Comparison of ENCODE assay signal across 16 cellular contexts in the genomic region with DNA sequence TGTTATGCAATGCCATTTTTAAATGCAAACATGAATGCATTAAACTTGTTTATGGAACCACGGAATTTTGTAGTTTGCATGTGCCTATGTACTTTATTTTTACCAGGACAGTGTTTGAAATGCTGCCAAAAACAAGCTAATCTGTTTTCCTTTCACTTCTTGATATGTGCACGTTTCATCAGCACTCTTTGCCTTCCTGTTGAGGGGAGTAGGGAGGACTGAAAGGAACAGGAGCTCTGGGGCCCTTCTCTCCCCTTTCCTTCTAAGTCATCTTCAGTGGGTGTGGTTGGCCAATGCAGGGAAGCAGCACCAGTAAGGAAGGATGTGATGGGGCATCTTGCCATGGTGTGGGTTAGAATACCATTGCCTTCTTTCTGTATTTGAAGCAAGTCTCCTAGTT. TPM values are rescaled to one million over a fixed set of nuclear protein-coding genes. Genes with fewer than 3 reads are reported as not detected.
DNase-seq lines count a peak whose midpoint lies in the region; ATAC-seq and TF ChIP-seq lines count a peak whose summit lies in the region.
"Had no signal": no experiment of that assay in that cellular context is flagged by ENCODE, and none has a peak within 500 bp of the region (broad histone marks: within the 10 kb centered on the region; RNA-seq: fewer than 3 reads in every experiment).

No MANE protein-coding gene starts in this region.

- H3K9me3 Mint-ChIP-seq in activated CD4-positive, alpha-beta T cell treated with anti-CD3 and anti-CD28 coated beads for 36 hours (ENCODE audit: low read depth): no peaks in the 10 kb centered on the region
- no peaks in the 10 kb centered on the region for H3K9me3 Mint-ChIP-seq in nephron
- H3K9me3 Mint-ChIP-seq: endodermal cell, H9, IgD-negative memory B cell had no signal

- H3K4me3 ChIP-seq in LNCaP clone FGC (ENCODE audit: low read depth, low read length) (no peak overlapping the region), adipocyte (ENCODE audit: low read length) (no peak overlapping the region)

- no peaks in the 10 kb centered on the region for H3K27me3 Mint-ChIP-seq in activated CD4-positive, alpha-beta T cell treated with anti-CD3 and anti-CD28 coated beads for 36 hours
- H3K27me3 Mint-ChIP-seq in nephron (ENCODE audit: low read depth): peaks cover 19% of the 10 kb centered on the region

- peaks cover 36% of the 10 kb centered on the region for H3K27me3 ChIP-seq in adipocyte (replicated peaks; ENCODE audit: control insufficient read depth, insufficient read depth, low read length)

- ATAC-seq in activated CD4-positive, alpha-beta T cell treated with anti-CD3 and anti-CD28 coated beads for 36 hours: no peak
- ATAC-seq in sciatic nerve: no peak

- DNase-seq in activated CD4-positive, alpha-beta T cell treated with anti-CD3 and anti-CD28 coated beads for 36 hours: peak; percentile 24
- no peak for DNase-seq in activated CD4-positive, alpha-beta T cell treated with anti-CD3 and anti-CD28 coated beads for 1 hour
- DNase-seq in LNCaP clone FGC (ENCODE audit: low read depth) (peak; percentile 39), adipocyte (ENCODE audit: low read depth) (peak; percentile 53), sciatic nerve (ENCODE audit: low spot score) (no peak), medulla oblongata (ENCODE audit: extremely low spot score) (no peak), NCI-H226 (no peak)
- DNase-seq: endodermal cell, H9, mesendoderm, NCI-H1417, NCI-H446 treated with DMSO at 0.1 percent for 48 hours, nucleus accumbens, T-helper 9 cell had no signal

- TF ChIP-seq CTCF in LNCaP clone FGC (IDR thresholded peaks at IDR 0.05; ENCODE audit: control insufficient read depth, extremely low read depth, insufficient read depth): no peak
- TF ChIP-seq CTCF in nephron (IDR thresholded peaks at IDR 0.05; ENCODE audit: unreplicated experiment in 3 of 3): no peak

- CTCF ChIA-PET in activated CD4-positive, alpha-beta T cell treated with anti-CD3 and anti-CD28 coated beads for 36 hours (lab: Charles Lee): interaction anchor here (0.6 to 3.1 kb wide), 6 partner anchors 17 to 513 kb away, joined by 3 to 12 read pairs (median 4); no protein-coding TSS in a partner anchor

- peaks cover 73% of the 10 kb centered on the region for H3K4me1 Mint-ChIP-seq in activated CD4-positive, alpha-beta T cell treated with anti-CD3 and anti-CD28 coated beads for 36 hours
- peaks cover 35% of the 10 kb centered on the region for H3K4me1 Mint-ChIP-seq in nephron

- peak overlapping the region; percentile 65 for H3K27ac Mint-ChIP-seq in activated CD4-positive, alpha-beta T cell treated with anti-CD3 and anti-CD28 coated beads for 36 hours
- H3K27ac Mint-ChIP-seq in nephron: peak overlapping the region; percentile 51 to 56 (median 54)
- H3K27ac Mint-ChIP-seq: endodermal cell, H9, IgD-negative memory B cell had no signal

- H3K9me3 ChIP-seq in adipocyte (ENCODE audit: control insufficient read depth, low read length): no peaks in the 10 kb centered on the region

- POLR2A ChIA-PET in activated CD4-positive, alpha-beta T cell treated with anti-CD3 and anti-CD28 coated beads for 36 hours (lab: Charles Lee): no interaction called here

- H3K4me3 Mint-ChIP-seq in activated CD4-positive, alpha-beta T cell treated with anti-CD3 and anti-CD28 coated beads for 36 hours: no peak overlapping the region
- H3K4me3 Mint-ChIP-seq in nephron: no peak overlapping the region
- H3K4me3 Mint-ChIP-seq: endodermal cell, H9, IgD-negative memory B cell had no signal

- intact Hi-C loops in activated CD4-positive, alpha-beta T cell treated with anti-CD3 and anti-CD28 coated beads for 36 hours (cut with DNase I, micrococcal nuclease): no loop called here
- intact Hi-C loops in sciatic nerve (cut with DNase I): no loop called here

- no peak overlapping the region for H3K9ac ChIP-seq in adipocyte (ENCODE audit: low read length)

- peaks cover 4% of the 10 kb centered on the region for H3K4me1 ChIP-seq in adipocyte (ENCODE audit: control insufficient read depth, insufficient read depth, low read length)

- no peaks in the 10 kb centered on the region for H3K36me3 ChIP-seq in adipocyte (ENCODE audit: control insufficient read depth, insufficient read depth, low read length, severe bottlenecking)

- no peaks in the 10 kb centered on the region for H3K36me3 Mint-ChIP-seq in activated CD4-positive, alpha-beta T cell treated with anti-CD3 and anti-CD28 coated beads for 36 hours (ENCODE audit: low read depth)
- H3K36me3 Mint-ChIP-seq in nephron (ENCODE audit: low read depth): no peaks in the 10 kb centered on the region
- H3K36me3 Mint-ChIP-seq: IgD-negative memory B cell had no signal

RNA-seq across cellular contexts. Expression of gene PPP4R4, which starts 12.1 kb away (rescaled TPM):
- total RNA-seq in activated CD4-positive, alpha-beta T cell treated with anti-CD3 and anti-CD28 coated beads for 36 hours: 10 to 100 TPM; 21.4 TPM
- 1.0 TPM for total RNA-seq in sciatic nerve

RNA-seq across cellular contexts. Expression of gene IFI27L2, which starts 32.6 kb away (rescaled TPM):
- 10 to 100 TPM; 57.3 to 66.9 TPM for total RNA-seq in activated CD4-positive, alpha-beta T cell treated with anti-CD3 and anti-CD28 coated beads for 36 hours
- total RNA-seq in sciatic nerve: 85.4 TPM

RNA-seq across cellular contexts. Expression of gene IFI27, which starts 51.4 kb away (rescaled TPM):
- total RNA-seq in activated CD4-positive, alpha-beta T cell treated with anti-CD3 and anti-CD28 coated beads for 36 hours: 1 to 10 TPM; 3.0 to 3.1 TPM
- 219 TPM for total RNA-seq in sciatic nerve

Comparison
In these comparisons a context has a peak if more than half of its experiments do, and no peak if none do; other contexts are left out.
1. DNase-seq: peak in activated CD4-positive, alpha-beta T cell treated with anti-CD3 and anti-CD28 coated beads for 36 hours (single experiment), LNCaP clone FGC (single experiment) and adipocyte (single experiment); none in activated CD4-positive, alpha-beta T cell treated with anti-CD3 and anti-CD28 coated beads for 1 hour (single experiment), sciatic nerve (single experiment), medulla oblongata (single experiment) and NCI-H226 (single experiment).
2. RNA of gene PPP4R4, which starts 12.1 kb away (total RNA-seq): 21.4 TPM in activated CD4-positive, alpha-beta T cell treated with anti-CD3 and anti-CD28 coated beads for 36 hours; 1.0 TPM in sciatic nerve (single experiment); every median in the first group is over 10 times any median in the second.
3. RNA of gene IFI27, which starts 51.4 kb away (total RNA-seq): 219 TPM in sciatic nerve (single experiment); 3.0 to 3.1 TPM in activated CD4-positive, alpha-beta T cell treated with anti-CD3 and anti-CD28 coated beads for 36 hours; every median in the first group is over 10 times any median in the second.